8 cellular contexts compared by ENCODE assay signal in the genomic region with DNA sequence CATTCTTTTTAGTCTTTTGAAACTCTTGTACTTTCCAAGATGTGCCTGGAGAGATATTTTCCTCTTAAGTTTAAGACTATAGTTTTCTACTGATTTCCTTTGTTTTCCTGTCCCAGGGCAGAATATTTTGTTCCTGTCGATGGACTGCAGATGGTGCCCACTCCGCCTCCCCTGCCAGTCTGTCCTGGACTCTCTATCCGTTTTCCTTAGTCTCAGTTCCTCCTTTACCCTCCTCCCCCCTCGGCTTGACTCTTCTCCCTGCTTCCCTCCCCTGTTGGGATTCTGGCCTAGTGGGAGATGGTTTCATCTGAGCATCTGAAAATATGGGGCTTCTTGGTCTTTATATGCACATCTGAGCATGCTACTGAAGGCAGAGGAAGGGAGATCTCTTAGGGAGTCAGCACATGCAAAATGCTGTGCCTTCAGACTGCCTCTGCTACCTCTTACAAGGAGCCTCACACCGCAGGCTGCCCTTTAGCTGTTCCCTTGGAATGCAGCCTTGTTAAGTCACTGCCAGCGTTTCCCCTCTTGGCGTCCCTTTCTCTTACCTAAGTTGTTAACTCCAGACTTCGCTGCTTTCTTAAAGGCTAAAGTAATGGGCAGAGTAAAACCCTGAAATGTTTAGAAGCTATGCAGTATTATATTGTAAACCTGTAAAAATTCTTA. TPM values are rescaled to one million over a fixed set of nuclear protein-coding genes. Genes with fewer than 3 reads are reported as not detected.
DNase-seq lines count a peak whose midpoint lies in the region; ATAC-seq and TF ChIP-seq lines count a peak whose summit lies in the region.

No MANE protein-coding gene starts in this region.

- ATAC-seq in activated naive CD4-positive, alpha-beta T cell treated with anti-CD3 and anti-CD28 coated beads, Interleukin-2, amount 50 U/mL, for 72 hours = no peak
- no peak for ATAC-seq in activated CD8-positive, alpha-beta memory T cell treated with anti-CD3 and anti-CD28 coated beads, Interleukin-2, amount 10 ng/mL, durations not matched to agents 7 days and 5 days

- peak overlapping the region; percentile 83 to 95 for H3K27ac Mint-ChIP-seq in activated naive CD4-positive, alpha-beta T cell treated with anti-CD3 and anti-CD28 coated beads, Interleukin-2, amount 50 U/mL, for 72 hours
- H3K27ac Mint-ChIP-seq in brain (peak overlapping the region in 4 of 5 experiments; percentile 16 to 91 (median 67)), type B pancreatic cell (peak overlapping the region; percentile 17)
- no peak overlapping the region for H3K27ac Mint-ChIP-seq in activated CD8-positive, alpha-beta memory T cell treated with anti-CD3 and anti-CD28 coated beads, Interleukin-2, amount 10 ng/mL, durations not matched to agents 7 days and 5 days

- H3K9me3 Mint-ChIP-seq in activated naive CD4-positive, alpha-beta T cell treated with anti-CD3 and anti-CD28 coated beads, Interleukin-2, amount 50 U/mL, for 72 hours = no peaks in the 10 kb centered on the region
- H3K9me3 Mint-ChIP-seq in brain (no peaks in the 10 kb centered on the region), type B pancreatic cell (no peaks in the 10 kb centered on the region)
- H3K9me3 Mint-ChIP-seq in activated CD8-positive, alpha-beta memory T cell treated with anti-CD3 and anti-CD28 coated beads, Interleukin-2, amount 10 ng/mL, durations not matched to agents 7 days and 5 days (ENCODE audit: low read depth) = no peaks in the 10 kb centered on the region

- CTCF ChIA-PET in activated CD8-positive, alpha-beta memory T cell treated with anti-CD3 and anti-CD28 coated beads, Interleukin-2, amount 10 ng/mL, durations not matched to agents 7 days and 5 days (lab: Charles Lee) = interaction anchor here (1.8 kb wide), 1 partner anchor 52 kb away, joined by 7 read pairs; no protein-coding TSS in a partner anchor

- peak overlapping the region in 4 of 5 experiments; percentile 9 to 39 (median 30) for H3K4me3 Mint-ChIP-seq in brain
- H3K4me3 Mint-ChIP-seq in type B pancreatic cell = no peak overlapping the region
- H3K4me3 Mint-ChIP-seq in activated CD8-positive, alpha-beta memory T cell treated with anti-CD3 and anti-CD28 coated beads, Interleukin-2, amount 10 ng/mL, durations not matched to agents 7 days and 5 days = no peak overlapping the region

- TF ChIP-seq CTCF in brain (conservative IDR thresholded peaks at IDR 0.05) = no peak
- TF ChIP-seq CTCF in type B pancreatic cell (conservative IDR thresholded peaks at IDR 0.05) = no peak

- DNase-seq in activated naive CD4-positive, alpha-beta T cell treated with anti-CD3 and anti-CD28 coated beads, Interleukin-2, amount 50 U/mL, for 72 hours (ENCODE audit: low spot score in 2 of 2) = no peak
- DNase-seq in activated naive CD4-positive, alpha-beta T cell treated with Interleukin-2 at 50 U/mL for 16 hours = no peak
- peak; percentile 60 for DNase-seq in mesenteric fat pad (ENCODE audit: low spot score)
- DNase-seq in type B pancreatic cell (ENCODE audit: extremely low spot score, unreplicated experiment) = peak; percentile 36
- DNase-seq in NCI-H187 treated with DMSO at 0.1 percent for 48 hours (lab: John Stamatoyannopoulos, UW) = no peak
- no peak for DNase-seq in NCI-H2227 (lab: John Stamatoyannopoulos, UW; ENCODE audit: unreplicated experiment)
- no peak for DNase-seq in activated CD8-positive, alpha-beta memory T cell treated with anti-CD3 and anti-CD28 coated beads, Interleukin-2, amount 10 ng/mL, durations not matched to agents 7 days and 5 days

- H3K4me1 Mint-ChIP-seq in brain = peaks cover 48% of the 10 kb centered on the region
- peaks cover 32% of the 10 kb centered on the region for H3K4me1 Mint-ChIP-seq in type B pancreatic cell (ENCODE audit: unreplicated experiment)
- H3K4me1 Mint-ChIP-seq in activated CD8-positive, alpha-beta memory T cell treated with anti-CD3 and anti-CD28 coated beads, Interleukin-2, amount 10 ng/mL, durations not matched to agents 7 days and 5 days = peaks cover 40% of the 10 kb centered on the region

- H3K27me3 Mint-ChIP-seq in brain (peaks cover 4% of the 10 kb centered on the region), type B pancreatic cell (peaks cover 39% of the 10 kb centered on the region)
- peaks cover 34% of the 10 kb centered on the region for H3K27me3 Mint-ChIP-seq in activated CD8-positive, alpha-beta memory T cell treated with anti-CD3 and anti-CD28 coated beads, Interleukin-2, amount 10 ng/mL, durations not matched to agents 7 days and 5 days

- H3K36me3 Mint-ChIP-seq in activated naive CD4-positive, alpha-beta T cell treated with anti-CD3 and anti-CD28 coated beads, Interleukin-2, amount 50 U/mL, for 72 hours = peaks cover 4 to 24% of the 10 kb centered on the region in 2 donors
- H3K36me3 Mint-ChIP-seq in brain = no peaks in the 10 kb centered on the region
- H3K36me3 Mint-ChIP-seq in type B pancreatic cell = no peaks in the 10 kb centered on the region
- H3K36me3 Mint-ChIP-seq in activated CD8-positive, alpha-beta memory T cell treated with anti-CD3 and anti-CD28 coated beads, Interleukin-2, amount 10 ng/mL, durations not matched to agents 7 days and 5 days = no peaks in the 10 kb centered on the region

RNA-seq across cellular contexts. Expression of gene LDLRAD4, which starts 49.6 kb away (rescaled TPM):
- 10 to 100 TPM; 18.4 to 59.2 TPM for total RNA-seq in activated naive CD4-positive, alpha-beta T cell treated with anti-CD3 and anti-CD28 coated beads, Interleukin-2, amount 50 U/mL, for 72 hours
- polyA plus RNA-seq in brain (ENCODE audit: insufficient read depth, low read depth, low replicate concordance) = 20.2 TPM
- total RNA-seq in mesenteric fat pad = 39.6 TPM
- total RNA-seq in type B pancreatic cell (ENCODE audit: low replicate concordance) = 0.88 and 2.4 TPM in 2 replicates
- total RNA-seq in activated CD8-positive, alpha-beta memory T cell treated with anti-CD3 and anti-CD28 coated beads, Interleukin-2, amount 10 ng/mL, durations not matched to agents 7 days and 5 days = 10 to 100 TPM; 33.9 to 44.5 TPM

Comparison
In these comparisons a context has a peak if more than half of its experiments do, and no peak if none do; other contexts are left out.
1. DNase-seq: peak in mesenteric fat pad (single experiment) and type B pancreatic cell (single experiment); none in activated naive CD4-positive, alpha-beta T cell treated with anti-CD3 and anti-CD28 coated beads, Interleukin-2, amount 50 U/mL, for 72 hours (0 of 2), activated naive CD4-positive, alpha-beta T cell treated with Interleukin-2 at 50 U/mL for 16 hours (single experiment), NCI-H187 treated with DMSO at 0.1 percent for 48 hours (single experiment), NCI-H2227 (single experiment) and activated CD8-positive, alpha-beta memory T cell treated with anti-CD3 and anti-CD28 coated beads, Interleukin-2, amount 10 ng/mL, durations not matched to agents 7 days and 5 days (single experiment).
2. H3K4me3 Mint-ChIP-seq: peak in brain (4 of 5); none in type B pancreatic cell (single experiment) and activated CD8-positive, alpha-beta memory T cell treated with anti-CD3 and anti-CD28 coated beads, Interleukin-2, amount 10 ng/mL, durations not matched to agents 7 days and 5 days (single experiment).